8 cellular contexts compared by ENCODE assay signal in the genomic region with DNA sequence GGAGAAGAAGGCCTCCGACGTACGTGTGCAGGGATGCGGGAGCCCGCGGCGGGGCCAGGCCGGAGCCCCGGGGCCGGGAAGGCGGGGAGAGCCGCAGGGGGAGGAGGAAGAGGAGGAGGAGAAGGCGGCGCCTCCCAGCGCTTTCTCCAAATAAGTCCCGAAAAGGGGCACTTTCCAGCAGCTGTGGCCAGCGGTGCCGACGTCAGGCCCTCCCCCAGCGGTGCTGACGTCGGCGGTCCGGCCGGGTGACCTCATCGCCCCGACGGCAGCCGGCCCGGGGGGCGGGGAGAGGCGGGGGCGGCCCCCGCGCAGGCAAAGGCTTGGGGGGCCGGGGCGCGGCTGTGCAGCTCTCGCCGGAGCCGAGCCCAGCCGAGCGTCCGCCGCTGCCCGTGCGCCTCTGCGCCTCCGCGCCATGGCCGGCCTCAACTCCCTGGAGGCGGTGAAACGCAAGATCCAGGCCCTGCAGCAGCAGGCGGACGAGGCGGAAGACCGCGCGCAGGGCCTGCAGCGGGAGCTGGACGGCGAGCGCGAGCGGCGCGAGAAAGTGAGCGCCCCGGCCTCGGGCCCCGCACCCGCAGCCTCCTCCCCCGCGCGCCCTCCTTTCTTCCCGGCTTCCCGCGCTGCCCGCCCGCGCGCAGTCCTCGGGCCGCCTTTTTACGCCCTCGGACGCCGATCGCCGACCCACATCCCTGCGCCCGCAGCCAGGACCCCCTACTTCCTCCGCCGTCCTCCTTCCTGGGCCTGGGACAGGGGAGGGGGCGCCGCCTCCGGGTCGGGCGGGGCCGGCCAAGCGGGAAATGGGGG. TPM values are rescaled to one million over a fixed set of nuclear protein-coding genes. Genes with fewer than 3 reads are reported as not detected.
A peak's percentile ranks its signal among the peaks of the same experiment; 100 is the strongest.
DNase-seq lines count a peak whose midpoint lies in the region; ATAC-seq, FAIRE-seq and TF ChIP-seq lines count a peak whose summit lies in the region.

Gene TPM4, plus strand, starts transcription at position 342 of the 804 bp plus-strand sequence. Its CDS starts 71 bp downstream, at position 413.

- ATAC-seq in HG02571 (IDR thresholded peaks at IDR 0.05; ENCODE audit: unreplicated experiment): no peak

- peak within 1 kb of the TSS; percentile 81 to 90 (median 88) for H3K4me3 Mint-ChIP-seq in immature natural killer cell

- H3K36me3 ChIP-seq in HEK293 (ENCODE audit: control insufficient read depth in 2 of 2, insufficient read depth in 1 of 2, low read length in 2 of 2) (peaks cover 3 to 14% of the 10 kb centered on the region in 2 experiments; a peak in 2 of 3 replicates), bronchial epithelial cell (ENCODE audit: control insufficient read depth, insufficient read depth, low read length) (peaks cover 18% of the 10 kb centered on the region), smooth muscle cell (ENCODE audit: low read depth) (peaks cover 3% of the 10 kb centered on the region)

- H3K27ac ChIP-seq in HEK293 (ENCODE audit: extremely low read depth, low read depth, low read length) (peak within 1 kb of the TSS; percentile 97), smooth muscle cell (ENCODE audit: low read depth) (peak within 1 kb of the TSS; percentile 97)

- peak within 1 kb of the TSS; percentile 98 for H3K9ac ChIP-seq in smooth muscle cell (ENCODE audit: low read depth)

- H4K20me1 ChIP-seq in smooth muscle cell (ENCODE audit: low read depth): peaks cover 45% of the 10 kb centered on the region

- peak within 1 kb of the TSS; percentile 91 for H3K4me3 ChIP-seq in HEK293 (ENCODE audit: low read depth, low read length)
- peak within 1 kb of the TSS; percentile 98 for H3K4me3 ChIP-seq in WI38 (ENCODE audit: low read depth, low read length)
- peak within 1 kb of the TSS; percentile 73 for H3K4me3 ChIP-seq in bronchial epithelial cell (ENCODE audit: low read depth, low read length)
- H3K4me3 ChIP-seq in smooth muscle cell: peak within 1 kb of the TSS; percentile 100

- H3K36me3 Mint-ChIP-seq in immature natural killer cell: peaks cover 0 to 9% (median 4%) of the 10 kb centered on the region in 3 donors

- peaks cover 60 to 67% of the 10 kb centered on the region in 2 donors for H3K4me1 Mint-ChIP-seq in immature natural killer cell

- H3K27me3 ChIP-seq in bronchial epithelial cell (ENCODE audit: control insufficient read depth, insufficient read depth, low read length) (no peaks in the 10 kb centered on the region), smooth muscle cell (ENCODE audit: low read depth) (no peaks in the 10 kb centered on the region)

- FAIRE-seq in bronchial epithelial cell (lab: Jason Lieb, UNC): no peak

- H3K9me3 ChIP-seq in HEK293 (ENCODE audit: control insufficient read depth, insufficient read depth, low read depth, low read length) (no peaks in the 10 kb centered on the region), smooth muscle cell (replicated peaks; ENCODE audit: low read depth) (no peaks in the 10 kb centered on the region)

- CTCF ChIA-PET in HEK293 (lab: Yijun Ruan, JAX): interaction anchor here (0.6 to 6.7 kb wide), 7 partner anchors 10 to 817 kb away, joined by 3 to 44 read pairs (median 3); no protein-coding TSS in a partner anchor

- TF ChIP-seq CTCF in HEK293 (tag by site-specific recombination; IDR thresholded peaks at IDR 0.05) (no peak), WI38 (IDR thresholded peaks at IDR 0.05; ENCODE audit: low read depth, low read length) (no peak), bronchial epithelial cell (IDR thresholded peaks at IDR 0.05; ENCODE audit: insufficient read depth, low read length, severe bottlenecking) (no peak), smooth muscle cell (IDR thresholded peaks at IDR 0.05; ENCODE audit: borderline replicate concordance, insufficient read depth, poor library complexity, severe bottlenecking) (no peak)

- peaks cover 2 to 27% (median 16%) of the 10 kb centered on the region in 3 donors for H3K27me3 Mint-ChIP-seq in immature natural killer cell (ENCODE audit: low read depth in 3 of 3)

- H3K9me3 Mint-ChIP-seq in immature natural killer cell: no peaks in the 10 kb centered on the region

- H3K79me2 ChIP-seq in smooth muscle cell (ENCODE audit: low read depth): peaks cover 55% of the 10 kb centered on the region

- H3F3A ChIP-seq in smooth muscle cell (ENCODE audit: low read depth): peaks cover 50% of the 10 kb centered on the region

- H3K4me2 ChIP-seq in smooth muscle cell: peak within 1 kb of the TSS; percentile 95

- POLR2A ChIA-PET in HEK293 (lab: Yijun Ruan, JAX): interaction anchor here (0.6 to 3.4 kb wide), 7 partner anchors 9 to 698 kb away, joined by 3 to 20 read pairs (median 7); partner anchors contain the start of genes FAM32A and RAB8A

- peak; percentile 81 for DNase-seq in NCI-H146 (lab: John Stamatoyannopoulos, UW)
- DNase-seq in bronchial epithelial cell (ENCODE audit: low read depth): peak; percentile 82
- peak; percentile 84 to 87 (median 84) for DNase-seq in immature natural killer cell
- peak; percentile 70 for DNase-seq in smooth muscle cell (lab: John Stamatoyannopoulos, UW; ENCODE audit: unreplicated experiment)

- peak within 1 kb of the TSS; percentile 95 to 99 (median 96) for H3K27ac Mint-ChIP-seq in immature natural killer cell

- peak; percentile 79 for TF ChIP-seq POLR2A in GM10847 (IDR thresholded peaks at IDR 0.05; ENCODE audit: extremely low read depth, insufficient read length)

- peaks cover 12% of the 10 kb centered on the region for H3K4me1 ChIP-seq in HEK293 (ENCODE audit: control insufficient read depth, insufficient read depth, low read length)
- peaks cover 13% of the 10 kb centered on the region for H3K4me1 ChIP-seq in smooth muscle cell (ENCODE audit: low read depth)

- H2AFZ ChIP-seq in smooth muscle cell (ENCODE audit: low read depth): peak within 1 kb of the TSS; percentile 42

- WGBS in smooth muscle cell (ENCODE audit: low lambda C conversion rate): 0% methylated on average over 19 of the region's 101 CpGs

TF ChIP-seq in HEK293, 187 proteins besides CTCF, POLR2A, EP300 and RAD21 (continues in another document):
- TF ChIP-seq ZNF133 (tag by site-specific recombination; IDR thresholded peaks at IDR 0.05) (no peak), SETDB1 (IDR thresholded peaks at IDR 0.05; ENCODE audit: insufficient read length, low read length) (no peak), ZFP3 (tag by site-specific recombination; IDR thresholded peaks at IDR 0.05; ENCODE audit: low read depth) (no peak), ZNF138 (tag by site-specific recombination; IDR thresholded peaks at IDR 0.05; ENCODE audit: borderline replicate concordance) (no peak), OSR2 (tag by site-specific recombination; IDR thresholded peaks at IDR 0.05) (no peak), ZNF610 (tag by site-specific recombination; IDR thresholded peaks at IDR 0.05; ENCODE audit: borderline replicate concordance) (no peak), EGR2 (tag by site-specific recombination; IDR thresholded peaks at IDR 0.05; ENCODE audit: low read depth) (peak; percentile 90), ELK4 (IDR thresholded peaks at IDR 0.05; ENCODE audit: borderline replicate concordance, low read depth, low read length) (no peak), ZNF670 (tag by site-specific recombination; IDR thresholded peaks at IDR 0.05; ENCODE audit: low read depth) (no peak), ZFHX2 (tag by site-specific recombination; conservative IDR thresholded peaks at IDR 0.05) (peak; percentile 97), ZNF776 (tag by site-specific recombination; IDR thresholded peaks at IDR 0.05; ENCODE audit: borderline replicate concordance) (no peak), ZNF184 (tag by site-specific recombination; IDR thresholded peaks at IDR 0.05) (no peak), ZNF529 (tag by site-specific recombination; IDR thresholded peaks at IDR 0.05; ENCODE audit: insufficient replicate concordance) (no peak), ZNF121 (tag by site-specific recombination; IDR thresholded peaks at IDR 0.05) (no peak), ZNF560 (tag by site-specific recombination; IDR thresholded peaks at IDR 0.05; ENCODE audit: borderline replicate concordance) (no peak), ZBTB20 (tag by site-specific recombination; IDR thresholded peaks at IDR 0.05) (no peak), ZNF530 (tag by site-specific recombination; IDR thresholded peaks at IDR 0.05; ENCODE audit: low read depth) (no peak), ZNF596 (tag by site-specific recombination; IDR thresholded peaks at IDR 0.05) (0 out of 2 replicates have a peak, but pooled peaks have one; percentile 24), ZNF629 (tag by site-specific recombination; IDR thresholded peaks at IDR 0.05) (peak; percentile 99), ZBTB26 (tag by site-specific recombination; optimal IDR thresholded peaks at IDR 0.05) (peak; percentile 87), ZNF791 (tag by site-specific recombination; IDR thresholded peaks at IDR 0.05) (no peak), ZNF843 (tag by site-specific recombination; IDR thresholded peaks at IDR 0.05) (no peak), ZNF521 (tag by site-specific recombination; IDR thresholded peaks at IDR 0.05) (no peak), ZNF112 (tag by site-specific recombination; IDR thresholded peaks at IDR 0.05) (no peak), GLIS1 (tag by site-specific recombination; IDR thresholded peaks at IDR 0.05) (peak; percentile 94), KLF1 (tag by site-specific recombination; IDR thresholded peaks at IDR 0.05) (no peak)

RNA-seq across cellular contexts. Expression of gene TPM4, which starts in this region (rescaled TPM):
- total RNA-seq in bronchial epithelial cell: 235 and 395 TPM in 2 replicates
- 100 to 1,000 TPM; 106 to 193 (median 107) TPM for polyA plus RNA-seq in immature natural killer cell
- total RNA-seq in smooth muscle cell: 1,074 and 1,158 TPM in 2 replicates
- 921 and 1,070 TPM in 2 replicates for polyA plus RNA-seq in smooth muscle cell
